In the genomic region with DNA sequence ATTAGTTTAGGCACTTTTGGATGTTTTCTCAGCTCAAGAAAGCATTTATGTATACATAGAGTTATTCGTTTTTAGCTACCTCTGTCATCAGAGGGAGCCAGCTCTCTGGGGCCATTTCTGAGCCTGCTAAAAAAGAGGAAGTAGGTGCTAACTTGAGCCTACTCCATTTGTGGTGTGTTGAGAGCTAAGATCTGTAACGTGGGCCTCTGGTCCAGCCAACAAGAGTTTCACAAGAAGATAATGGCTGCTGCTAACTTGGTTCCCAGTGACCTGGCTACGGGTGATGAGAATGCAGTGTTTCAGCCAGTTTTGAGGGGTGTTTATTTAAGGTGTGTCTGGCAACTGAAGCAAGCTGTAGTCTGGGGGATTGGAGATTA, we compare ENCODE assay signal across 12 cellular contexts.
A peak's percentile ranks its signal among the peaks of the same experiment; 100 is the strongest.
DNase-seq lines count a peak whose midpoint lies in the region; ATAC-seq, FAIRE-seq and TF ChIP-seq lines count a peak whose summit lies in the region.
"Had no signal": no experiment of that assay in that cellular context is flagged by ENCODE, and none has a peak within 500 bp of the region (broad histone marks: within the 10 kb centered on the region; RNA-seq: fewer than 3 reads in every experiment).

No MANE protein-coding gene starts in this region.

- H3K27me3 Mint-ChIP-seq in activated T-cell treated with anti-CD3 and anti-CD28 coated beads, Interleukin-2, amount 50 U/mL, for 72 hours (ENCODE audit: low read depth): no peaks in the 10 kb centered on the region

- H3K4me2 ChIP-seq in SU-DHL-6 (ENCODE audit: low read depth, low read length, poor library complexity, severe bottlenecking): peak overlapping the region; percentile 37

- H3K4me1 ChIP-seq in esophagus squamous epithelium: no peaks in the 10 kb centered on the region

- 69 to 84% methylated on average over 3 of the region's 3 CpGs for WGBS in esophagus squamous epithelium, 2 donors

- peaks cover 9 to 14% of the 10 kb centered on the region in 2 donors for H3K9me3 Mint-ChIP-seq in activated T-cell treated with anti-CD3 and anti-CD28 coated beads, Interleukin-2, amount 50 U/mL, for 72 hours

- H3K9me2 ChIP-seq in SU-DHL-6 (replicated peaks; ENCODE audit: insufficient read depth, low read length): no peaks in the 10 kb centered on the region

- peaks cover 14 to 19% of the 10 kb centered on the region in 2 donors for H3K36me3 Mint-ChIP-seq in activated T-cell treated with anti-CD3 and anti-CD28 coated beads, Interleukin-2, amount 50 U/mL, for 72 hours (ENCODE audit: insufficient read depth in 2 of 2)

- intact Hi-C loops in esophagus squamous epithelium (cut with DNase I): no loop called here

- peak overlapping the region; percentile 49 for H2AFZ ChIP-seq in SU-DHL-6 (ENCODE audit: low read depth, low read length, severe bottlenecking)

- no peaks in the 10 kb centered on the region for H4K20me1 ChIP-seq in SU-DHL-6 (ENCODE audit: low read depth, low read length)

- ATAC-seq in GM21381 (IDR thresholded peaks at IDR 0.05; ENCODE audit: unreplicated experiment): peak; percentile 74
- peak; percentile 59 for ATAC-seq in HG03196 (IDR thresholded peaks at IDR 0.05; ENCODE audit: unreplicated experiment)
- ATAC-seq in activated T-cell treated with anti-CD3 and anti-CD28 coated beads, Interleukin-2, amount 50 U/mL, for 72 hours (replicated peaks in 1 of 2): no peak
- ATAC-seq: SK-N-SH treated with all-trans-retinoic acid at 6 μM for 48 hours had no signal

- no peak for TF ChIP-seq CTCF in SU-DHL-6 (IDR thresholded peaks at IDR 0.05; ENCODE audit: insufficient read depth, low read length, poor library complexity, severe bottlenecking)
- no peak for TF ChIP-seq CTCF in coronary artery (IDR thresholded peaks at IDR 0.05)
- no peak for TF ChIP-seq CTCF in esophagus squamous epithelium (IDR thresholded peaks at IDR 0.05)

- no peak overlapping the region for H3K9ac ChIP-seq in SU-DHL-6 (ENCODE audit: low read length)

- no peaks in the 10 kb centered on the region for H3F3A ChIP-seq in SU-DHL-6 (ENCODE audit: insufficient read depth)

- H3K27me3 ChIP-seq in SU-DHL-6 (ENCODE audit: low read length) (no peaks in the 10 kb centered on the region), esophagus squamous epithelium (no peaks in the 10 kb centered on the region)

- H3K79me2 ChIP-seq in SU-DHL-6 (ENCODE audit: insufficient read depth, low read length): no peaks in the 10 kb centered on the region

- no peaks in the 10 kb centered on the region for H3K36me3 ChIP-seq in SU-DHL-6 (ENCODE audit: low read length)
- H3K36me3 ChIP-seq in esophagus squamous epithelium: no peaks in the 10 kb centered on the region

- no peak overlapping the region for H3K27ac Mint-ChIP-seq in activated T-cell treated with anti-CD3 and anti-CD28 coated beads, Interleukin-2, amount 50 U/mL, for 72 hours

- FAIRE-seq in GM12892 (lab: Jason Lieb, UNC): no peak
- FAIRE-seq: HTR-8/SVneo had no signal

- peaks cover 5% of the 10 kb centered on the region for H3K4me1 Mint-ChIP-seq in activated T-cell treated with anti-CD3 and anti-CD28 coated beads, Interleukin-2, amount 50 U/mL, for 72 hours (ENCODE audit: low read depth)

- H3K4me3 ChIP-seq in SU-DHL-6 (ENCODE audit: insufficient read depth, low read length, poor library complexity, severe bottlenecking) (no peak overlapping the region), coronary artery (no peak overlapping the region), esophagus squamous epithelium (no peak overlapping the region)

- DNase-seq in GM12892 (ENCODE audit: insufficient read length) (no peak), coronary artery (ENCODE audit: low spot score) (no peak), esophagus squamous epithelium (lab: John Stamatoyannopoulos, UW) (no peak), SHP77 treated with DMSO at 0.1 percent for 48 hours (lab: John Stamatoyannopoulos, UW) (no peak)
- DNase-seq in activated T-cell treated with anti-CD3 and anti-CD28 coated beads, Interleukin-2, amount 50 U/mL, for 72 hours: no peak
- DNase-seq: amygdala, COR-L47 had no signal

- no peak overlapping the region for H3K4me3 Mint-ChIP-seq in activated T-cell treated with anti-CD3 and anti-CD28 coated beads, Interleukin-2, amount 50 U/mL, for 72 hours

- TF ChIP-seq POLR2A in GM12892 (IDR thresholded peaks at IDR 0.05; ENCODE audit: low read depth, low read length) (peak; percentile 56), esophagus squamous epithelium (IDR thresholded peaks at IDR 0.05) (no peak)

- H3K9me3 ChIP-seq in SU-DHL-6 (ENCODE audit: insufficient read depth, low read length): peaks cover 9% of the 10 kb centered on the region; the same call in 1 of the 2 replicates
- peaks cover 0 to 14% (median 12%) of the 10 kb centered on the region in 3 donors for H3K9me3 ChIP-seq in esophagus squamous epithelium

- H3K27ac ChIP-seq in SU-DHL-6 (ENCODE audit: low read depth, low read length): peak overlapping the region; percentile 45
- no peak overlapping the region for H3K27ac ChIP-seq in coronary artery
- no peak overlapping the region for H3K27ac ChIP-seq in esophagus squamous epithelium

Comparison
In these comparisons a context has a peak if more than half of its experiments do, and no peak if none do; other contexts are left out.
1. ATAC-seq: peak in GM21381 (single experiment) and HG03196 (single experiment); none in activated T-cell treated with anti-CD3 and anti-CD28 coated beads, Interleukin-2, amount 50 U/mL, for 72 hours (0 of 2).